Comparison of ENCODE assay signal across 17 cellular contexts in the genomic region with DNA sequence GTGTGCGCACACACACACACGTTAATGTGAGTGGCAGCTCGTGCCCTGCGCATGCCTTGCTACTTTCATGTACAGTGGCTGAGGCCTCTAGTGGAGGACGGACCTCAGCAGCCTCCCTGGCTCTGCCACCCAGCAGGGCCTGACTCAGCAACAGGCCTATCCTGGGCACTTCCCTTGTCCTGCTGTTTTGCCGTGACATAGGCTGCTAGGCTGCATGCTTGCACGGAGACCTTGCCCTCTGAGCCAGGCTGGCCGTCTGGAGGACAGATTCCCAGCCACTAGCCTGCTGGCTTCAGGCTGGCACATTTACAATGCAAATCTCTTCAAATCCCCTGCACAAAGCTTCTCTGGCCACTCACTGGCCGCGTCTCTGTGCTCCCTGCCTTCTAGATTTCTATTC. TPM values are rescaled to one million over a fixed set of nuclear protein-coding genes. Genes with fewer than 3 reads are reported as not detected.
DNase-seq lines count a peak whose midpoint lies in the region; ATAC-seq and TF ChIP-seq lines count a peak whose summit lies in the region.
"Had no signal": no experiment of that assay in that cellular context is flagged by ENCODE, and none has a peak within 500 bp of the region (broad histone marks: within the 10 kb centered on the region; RNA-seq: fewer than 3 reads in every experiment).

No MANE protein-coding gene starts in this region.

- no peak overlapping the region for H3K9ac ChIP-seq in IMR-90 (ENCODE audit: low read depth, low read length)
- H3K9ac ChIP-seq: SK-N-SH had no signal

- H2BK120ac ChIP-seq in IMR-90 (ENCODE audit: low read depth, low read length) = no peak overlapping the region

- BruUV-seq in IMR-90 (replicated peaks; lab: Mats Ljungman, UMichigan) = no TSS peak

- no peaks in the 10 kb centered on the region for H3K27me3 ChIP-seq in IMR-90 (ENCODE audit: control insufficient read depth, insufficient read depth, low read length)
- H3K27me3 ChIP-seq in aorta (ENCODE audit: control insufficient read depth in 1 of 2, insufficient read depth in 2 of 2, low read length in 1 of 2) = no peaks in the 10 kb centered on the region
- H3K27me3 ChIP-seq: colonic mucosa, esophagus muscularis mucosa, heart left ventricle, left lung, upper lobe of left lung had no signal

- H3K79me1 ChIP-seq in IMR-90 (ENCODE audit: low read depth in 1 of 2, low read length in 2 of 2) = peaks cover 14 to 54% of the 10 kb centered on the region in 2 experiments

- no peak overlapping the region for H3K4me2 ChIP-seq in IMR-90 (ENCODE audit: low read depth, low read length)
- H3K4me2 ChIP-seq: SK-N-SH had no signal

- dilution Hi-C loops in IMR-90 (cut with HindIII; ENCODE audit: low sequenced_read_pairs, unreplicated experiment) = no loop called here

- H3K14ac ChIP-seq in IMR-90 (replicated peaks; ENCODE audit: low read depth, low read length) = no peak overlapping the region

- H3K4me3 ChIP-seq in IMR-90 (ENCODE audit: insufficient read depth, low read depth, low read length) (no peak overlapping the region), aorta (ENCODE audit: low read length in 2 of 2) (no peak overlapping the region)
- H3K4me3 ChIP-seq: colonic mucosa, esophagus muscularis mucosa, heart left ventricle, left lung, upper lobe of left lung had no signal

- no peak for TF ChIP-seq RAD21 in IMR-90 (IDR thresholded peaks at IDR 0.05; ENCODE audit: low read length)

- H2AK9ac ChIP-seq in IMR-90 (replicated peaks; ENCODE audit: low read depth, low read length, poor library complexity) = no peak overlapping the region

- H4K91ac ChIP-seq in IMR-90 (ENCODE audit: insufficient read depth, low read depth, low read length) = no peak overlapping the region

- CTCF ChIA-PET in IMR-90 (lab: Yijun Ruan, JAX) = no interaction called here

- H4K5ac ChIP-seq in IMR-90 (ENCODE audit: low read depth, low read length) = no peak overlapping the region

- in situ Hi-C loops in IMR-90 (cut with MboI; ENCODE audit: low sequenced_read_pairs) = no loop called here

- no peak for ATAC-seq in IMR-90 (ENCODE audit: low read depth)
- no peak for ATAC-seq in aorta (ENCODE audit: low FRiP score)

- peaks cover 51% of the 10 kb centered on the region for H3K36me3 ChIP-seq in IMR-90 (ENCODE audit: control insufficient read depth, insufficient read depth, low read length)
- H3K36me3 ChIP-seq in aorta (ENCODE audit: control insufficient read depth in 1 of 2, insufficient read depth in 2 of 2, low read length in 1 of 2) = peaks cover 0 to 2% of the 10 kb centered on the region in 2 donors

- 74% methylated on average over 8 of the region's 10 CpGs; no CpG with 5 or more reads in 1 of the 2 experiments for WGBS in IMR-90 (ENCODE audit: extremely low coverage in 2 of 2, insufficient read length in 1 of 2), 2 experiments
- 81 to 84% methylated on average over 10 of the region's 10 CpGs for WGBS in aorta, 2 donors

- H2BK15ac ChIP-seq in IMR-90 (ENCODE audit: low read depth, low read length) = no peak overlapping the region

- peak overlapping the region; percentile 48 for H2AFZ ChIP-seq in IMR-90 (replicated peaks; ENCODE audit: low read length, poor library complexity)

- no peak overlapping the region for H3K27ac ChIP-seq in IMR-90 (ENCODE audit: insufficient read depth, low read length)
- H3K27ac ChIP-seq in caudate nucleus (ENCODE audit: low read depth, low read length) = peak overlapping the region; percentile 53
- H3K27ac ChIP-seq in aorta (ENCODE audit: low read depth in 1 of 2, low read length in 2 of 2) = no peak overlapping the region
- H3K27ac ChIP-seq: C4-2B, colonic mucosa, esophagus muscularis mucosa, heart left ventricle, left lung had no signal

- TF ChIP-seq POLR2A in IMR-90 (IDR thresholded peaks at IDR 0.05; ENCODE audit: low read depth, low read length) = no peak

- peaks cover 16% of the 10 kb centered on the region; the same call in 1 of the 2 replicates for H4K20me1 ChIP-seq in IMR-90 (ENCODE audit: insufficient read depth, low read length)

- no peaks in the 10 kb centered on the region for H3K4me1 ChIP-seq in IMR-90 (ENCODE audit: control insufficient read depth, insufficient read depth, low read length)
- H3K4me1 ChIP-seq in aorta (ENCODE audit: control insufficient read depth in 1 of 2, insufficient read depth in 2 of 2, low read length in 2 of 2) = no peaks in the 10 kb centered on the region
- H3K4me1 ChIP-seq: colonic mucosa had no signal

- no peak for TF ChIP-seq CTCF in IMR-90 (conservative IDR thresholded peaks at IDR 0.05; ENCODE audit: low read depth, low read length)

- H3K23ac ChIP-seq in IMR-90 (ENCODE audit: low read depth, low read length) = no peak overlapping the region

- H3K9me1 ChIP-seq in IMR-90 (ENCODE audit: insufficient read depth, low read length) = peaks cover 13% of the 10 kb centered on the region

- no peak overlapping the region for H3K18ac ChIP-seq in IMR-90 (ENCODE audit: low read depth, low read length)

- intact Hi-C loops in IMR-90 (cut with micrococcal nuclease) = no loop called here
- intact Hi-C loops in aorta (cut with DNase I) = no loop called here

- H3K56ac ChIP-seq in IMR-90 (ENCODE audit: extremely low read depth, insufficient read depth, low read length) = no peak overlapping the region

- no peak overlapping the region for H2BK20ac ChIP-seq in IMR-90 (ENCODE audit: low read depth, low read length)

- POLR2A ChIA-PET in IMR-90 (lab: Charles Lee; ENCODE audit: unreplicated experiment) = no interaction called here

- DNase-seq in ELF-1 (ENCODE audit: low read depth, low spot score) (peak; percentile 65), IMR-90 (no peak), caudate nucleus (lab: John Stamatoyannopoulos, UW) (peak in 10 of 61 donors; percentile 18 to 38 (median 20)), midbrain (lab: John Stamatoyannopoulos, UW) (peak; percentile 59), UCSD-AML1 (lab: John Stamatoyannopoulos, UW; ENCODE audit: unreplicated experiment) (no peak), aorta (no peak), NCI-H2196 (lab: John Stamatoyannopoulos, UW; ENCODE audit: unreplicated experiment) (no peak)
- DNase-seq: colonic mucosa, heart left ventricle, KG1, left lung, naive B cell, NCI-H2227 treated with DMSO at 0.1 percent for 48 hours, upper lobe of left lung had no signal

- no peak overlapping the region for H2BK5ac ChIP-seq in IMR-90 (ENCODE audit: low read depth, low read length, poor library complexity, severe bottlenecking)

- H4K8ac ChIP-seq in IMR-90 (ENCODE audit: low read depth in 2 of 2, low read length in 2 of 2) = no peak overlapping the region

- no peak overlapping the region for H3K4ac ChIP-seq in IMR-90 (ENCODE audit: low read depth, low read length)

- H2AK5ac ChIP-seq in IMR-90 (ENCODE audit: low read depth, low read length) = no peak overlapping the region

- H3K9me3 ChIP-seq in IMR-90 (ENCODE audit: control insufficient read depth, insufficient read depth, low read length) (no peaks in the 10 kb centered on the region), aorta (ENCODE audit: control insufficient read depth, low read length) (no peaks in the 10 kb centered on the region)
- H3K9me3 ChIP-seq: colonic mucosa, esophagus muscularis mucosa, heart left ventricle, left lung, SK-N-SH, upper lobe of left lung had no signal

TF ChIP-seq in IMR-90, 13 proteins besides CTCF, POLR2A, EP300 and RAD21:
- TF ChIP-seq MAFK (IDR thresholded peaks at IDR 0.05; ENCODE audit: low read depth, low read length) (no peak), CEBPB (IDR thresholded peaks at IDR 0.05; ENCODE audit: low read depth, low read length) (no peak), FOS (IDR thresholded peaks at IDR 0.05; ENCODE audit: low read depth, low read length) (no peak)

RNA-seq across cellular contexts. Expression of a gene that starts 9.5 kb away (rescaled TPM):
- total RNA-seq in IMR-90 (2012; rRNA removed) = 36.0 and 37.5 TPM in 2 replicates
- 20.8 and 23.4 TPM in 2 replicates for polyA plus RNA-seq in IMR-90 (2012; rRNA removed)
- polyA plus RNA-seq in IMR-90 (2012; cell fraction: cytosol; rRNA removed) = 11.3 and 20.0 TPM in 2 replicates
- 95.6 and 134 TPM in 2 replicates for polyA plus RNA-seq in IMR-90 (2012; cell fraction: nucleus; rRNA removed; ENCODE audit: low replicate concordance)
- total RNA-seq in aorta = 100 to 1,000 TPM; 160 to 231 TPM
- 10 to 100 TPM; 18.7 to 49.3 TPM for polyA plus RNA-seq in aorta

RNA-seq across cellular contexts. Expression of a gene that starts 49.9 kb away (rescaled TPM):
- 2.2 and 3.2 TPM in 2 replicates for total RNA-seq in IMR-90 (2012; rRNA removed)
- polyA plus RNA-seq in IMR-90 (2012; rRNA removed) = 15.6 and 17.2 TPM in 2 replicates
- polyA plus RNA-seq in IMR-90 (2012; cell fraction: cytosol; rRNA removed) = 7.8 and 15.2 TPM in 2 replicates
- polyA plus RNA-seq in IMR-90 (2012; cell fraction: nucleus; rRNA removed; ENCODE audit: low replicate concordance) = 43.1 and 103 TPM in 2 replicates
- 10 to 100 TPM; 14.3 to 34.0 TPM for total RNA-seq in aorta
- 10 to 100 TPM in 1 of 2 donors, 1 to 10 TPM in 1; 7.3 to 20.7 TPM for polyA plus RNA-seq in aorta

RNA-seq across cellular contexts. Expression of a gene that starts 50.0 kb away (rescaled TPM):
- total RNA-seq in IMR-90 (2012; rRNA removed) (3.0 and 3.9 TPM in 2 replicates), aorta (10 to 100 TPM; 36.0 to 61.3 TPM)
- polyA plus RNA-seq in IMR-90 (2012; rRNA removed) (41.5 TPM in 2 replicates), aorta (10 to 100 TPM; 11.1 to 49.4 TPM)
- 45.7 and 54.0 TPM in 2 replicates for polyA plus RNA-seq in IMR-90 (2012; cell fraction: cytosol; rRNA removed)
- 159 and 195 TPM in 2 replicates for polyA plus RNA-seq in IMR-90 (2012; cell fraction: nucleus; rRNA removed; ENCODE audit: low replicate concordance)

Comparison
In these comparisons a context has a peak if more than half of its experiments do, and no peak if none do; other contexts are left out.
1. DNase-seq: peak in ELF-1 (single experiment) and midbrain (single experiment); none in IMR-90 (single experiment), UCSD-AML1 (single experiment), aorta (0 of 2) and NCI-H2196 (single experiment).